In genomic region chr1:233304489-233305102, GRCh38 we compare ENCODE assay signal across 8 cellular contexts. TPM values are rescaled to one million over a fixed set of nuclear protein-coding genes. Genes with fewer than 3 reads are reported as not detected.
DNase-seq lines count a peak whose midpoint lies in the region; ATAC-seq and TF ChIP-seq lines count a peak whose summit lies in the region.

No MANE protein-coding gene starts in this region.

- peaks cover 0 to 9% of the 10 kb centered on the region in 2 donors for H3K9me3 ChIP-seq in right atrium auricular region

- intact Hi-C loops in left cardiac atrium (cut with DNase I) = loop anchor here (5.0 to 10.0 kb wide), 3 partner anchors 760 to 1020 kb away; no protein-coding TSS in a partner anchor

- no peak overlapping the region for H3K4me3 ChIP-seq in right atrium auricular region

- H3K27ac ChIP-seq in right atrium auricular region = no peak overlapping the region

- no peaks in the 10 kb centered on the region for H3K36me3 Mint-ChIP-seq in activated CD8-positive, alpha-beta T cell treated with anti-CD3 and anti-CD28 coated beads, Interleukin-2, amount 10 ng/mL, durations not matched to agents 7 days and 5 days (ENCODE audit: low read depth)

- DNase-seq in right atrium auricular region (ENCODE audit: low spot score) = no peak
- DNase-seq in left cardiac atrium = no peak
- DNase-seq in NCI-H1930 (lab: John Stamatoyannopoulos, UW) = peak; percentile 0 to 21
- peak; percentile 27 for DNase-seq in activated CD8-positive, alpha-beta T cell treated with anti-CD3 and anti-CD28 coated beads, Interleukin-2, amount 10 ng/mL, durations not matched to agents 7 days and 5 days
- DNase-seq in left kidney (ENCODE audit: low read depth, low spot score) = peak; percentile 50
- DNase-seq in activated CD4-positive, alpha-beta T cell treated with anti-CD3 and anti-CD28 coated beads, Interleukin-2, amount 50 U/mL, for 1 hour = no peak

- H3K27me3 ChIP-seq in right atrium auricular region = no peaks in the 10 kb centered on the region

- no peaks in the 10 kb centered on the region for H3K4me1 ChIP-seq in right atrium auricular region

- H3K9me3 Mint-ChIP-seq in activated CD8-positive, alpha-beta T cell treated with anti-CD3 and anti-CD28 coated beads, Interleukin-2, amount 10 ng/mL, durations not matched to agents 7 days and 5 days (ENCODE audit: insufficient read depth) = no peaks in the 10 kb centered on the region

- peaks cover 25% of the 10 kb centered on the region for H3K27me3 Mint-ChIP-seq in activated CD8-positive, alpha-beta T cell treated with anti-CD3 and anti-CD28 coated beads, Interleukin-2, amount 10 ng/mL, durations not matched to agents 7 days and 5 days (ENCODE audit: low read depth)

- no peak overlapping the region for H3K27ac Mint-ChIP-seq in activated CD8-positive, alpha-beta T cell treated with anti-CD3 and anti-CD28 coated beads, Interleukin-2, amount 10 ng/mL, durations not matched to agents 7 days and 5 days

- no peak for ATAC-seq in left cardiac atrium
- peak; percentile 49 for ATAC-seq in activated CD8-positive, alpha-beta T cell treated with anti-CD3 and anti-CD28 coated beads, Interleukin-2, amount 10 ng/mL, durations not matched to agents 7 days and 5 days
- ATAC-seq in GM21619 (IDR thresholded peaks at IDR 0.05; ENCODE audit: unreplicated experiment) = no peak
- no peak for ATAC-seq in GM18858 (IDR thresholded peaks at IDR 0.05; ENCODE audit: unreplicated experiment)

- POLR2A ChIA-PET in activated CD8-positive, alpha-beta T cell treated with anti-CD3 and anti-CD28 coated beads, Interleukin-2, amount 10 ng/mL, durations not matched to agents 7 days and 5 days (lab: Charles Lee) = no interaction called here

- TF ChIP-seq CTCF in right atrium auricular region (IDR thresholded peaks at IDR 0.05) = peak; percentile 38 to 82

- no peak overlapping the region for H3K4me3 Mint-ChIP-seq in activated CD8-positive, alpha-beta T cell treated with anti-CD3 and anti-CD28 coated beads, Interleukin-2, amount 10 ng/mL, durations not matched to agents 7 days and 5 days

- CTCF ChIA-PET in activated CD8-positive, alpha-beta T cell treated with anti-CD3 and anti-CD28 coated beads, Interleukin-2, amount 10 ng/mL, durations not matched to agents 7 days and 5 days (lab: Charles Lee) = interaction anchor here (0.6 to 2.4 kb wide), 14 partner anchors 9 to 762 kb away, joined by 3 to 15 read pairs (median 3); partner anchors contain the start of gene PCNX2

- no peaks in the 10 kb centered on the region for H3K4me1 Mint-ChIP-seq in activated CD8-positive, alpha-beta T cell treated with anti-CD3 and anti-CD28 coated beads, Interleukin-2, amount 10 ng/mL, durations not matched to agents 7 days and 5 days (ENCODE audit: low read depth)

- H3K36me3 ChIP-seq in right atrium auricular region = no peaks in the 10 kb centered on the region

RNA-seq across cellular contexts. Expression of gene PCNX2, which starts 9.1 kb away (rescaled TPM):
- 1 to 10 TPM; 8.1 to 9.0 TPM for total RNA-seq in right atrium auricular region
- 1 to 10 TPM; 3.2 to 4.2 TPM for total RNA-seq in left cardiac atrium
- 10 to 100 TPM; 17.7 to 18.6 TPM for total RNA-seq in activated CD8-positive, alpha-beta T cell treated with anti-CD3 and anti-CD28 coated beads, Interleukin-2, amount 10 ng/mL, durations not matched to agents 7 days and 5 days

RNA-seq across cellular contexts. Expression of gene MAP3K21, which starts 22.9 kb away (rescaled TPM):
- 1 to 10 TPM; 1.2 to 1.4 TPM for total RNA-seq in right atrium auricular region
- total RNA-seq in left cardiac atrium = under 1 TPM; 0.62 to 0.63 TPM
- under 1 TPM; 0.44 to 0.45 TPM for total RNA-seq in activated CD8-positive, alpha-beta T cell treated with anti-CD3 and anti-CD28 coated beads, Interleukin-2, amount 10 ng/mL, durations not matched to agents 7 days and 5 days

Comparison
In these comparisons a context has a peak if more than half of its experiments do, and no peak if none do; other contexts are left out.
1. DNase-seq: peak in NCI-H1930 (2 of 2), activated CD8-positive, alpha-beta T cell treated with anti-CD3 and anti-CD28 coated beads, Interleukin-2, amount 10 ng/mL, durations not matched to agents 7 days and 5 days (single experiment) and left kidney (single experiment); none in right atrium auricular region (single experiment), left cardiac atrium (single experiment) and activated CD4-positive, alpha-beta T cell treated with anti-CD3 and anti-CD28 coated beads, Interleukin-2, amount 50 U/mL, for 1 hour (single experiment).